ENCODE assay signal across 20 cellular contexts in genomic region chr2:129738799-129739198, GRCh38.
"Had no signal": no experiment of that assay in that cellular context is flagged by ENCODE, and none has a peak within 500 bp of the region (broad histone marks: within the 10 kb centered on the region; RNA-seq: fewer than 3 reads in every experiment).

No MANE protein-coding gene starts in this region.

- H3K4me3 Mint-ChIP-seq: memory B cell; naive thymus-derived CD4-positive, alpha-beta T cell; natural killer cell treated with Interleukin-12 subunit alpha and Interleukin-12 subunit beta and Interleukin-15 and Interleukin-18, amount 100 ng/mL, for 72 hours; stimulated activated memory B cell treated with anti-CD40 and anti-IgM and Interleukin-4, amounts not matched to agents 10 μg/mL and 1 μg/mL and 100 μg/mL, for 72 hours; stimulated activated naive CD8-positive, alpha-beta T cell treated with anti-CD3 and anti-CD28 coated beads, Interleukin-15, amount 100 ng/mL, for 72 hours had no signal

- H3K27me3 Mint-ChIP-seq: stimulated activated naive CD8-positive, alpha-beta T cell treated with anti-CD3 and anti-CD28 coated beads, Interleukin-15, amount 100 ng/mL, for 72 hours had no signal

- ATAC-seq: heart right ventricle; left cardiac atrium; left lobe of liver; left ventricle myocardium superior; mucosa of descending colon; naive thymus-derived CD4-positive, alpha-beta T cell; natural killer cell treated with Interleukin-12 subunit alpha and Interleukin-12 subunit beta and Interleukin-15 and Interleukin-18, amount 100 ng/mL, for 72 hours; right lobe of liver; stimulated activated memory B cell treated with anti-CD40 and anti-IgM and Interleukin-4, amounts not matched to agents 10 μg/mL and 1 μg/mL and 100 μg/mL, for 72 hours; stimulated activated naive CD8-positive, alpha-beta T cell treated with anti-CD3 and anti-CD28 coated beads, Interleukin-15, amount 100 ng/mL, for 72 hours had no signal

- H3K9me3 Mint-ChIP-seq: memory B cell; natural killer cell treated with Interleukin-12 subunit alpha and Interleukin-12 subunit beta and Interleukin-15 and Interleukin-18, amount 100 ng/mL, for 72 hours; stimulated activated memory B cell treated with anti-CD40 and anti-IgM and Interleukin-4, amounts not matched to agents 10 μg/mL and 1 μg/mL and 100 μg/mL, for 72 hours; stimulated activated naive CD8-positive, alpha-beta T cell treated with anti-CD3 and anti-CD28 coated beads, Interleukin-15, amount 100 ng/mL, for 72 hours had no signal

- H3K27ac Mint-ChIP-seq: memory B cell; naive thymus-derived CD4-positive, alpha-beta T cell; natural killer cell treated with Interleukin-12 subunit alpha and Interleukin-12 subunit beta and Interleukin-15 and Interleukin-18, amount 100 ng/mL, for 72 hours; stimulated activated memory B cell treated with anti-CD40 and anti-IgM and Interleukin-4, amounts not matched to agents 10 μg/mL and 1 μg/mL and 100 μg/mL, for 72 hours; stimulated activated naive CD8-positive, alpha-beta T cell treated with anti-CD3 and anti-CD28 coated beads, Interleukin-15, amount 100 ng/mL, for 72 hours had no signal

- H3K4me1 Mint-ChIP-seq: memory B cell; stimulated activated memory B cell treated with anti-CD40 and anti-IgM and Interleukin-4, amounts not matched to agents 10 μg/mL and 1 μg/mL and 100 μg/mL, for 72 hours; stimulated activated naive CD8-positive, alpha-beta T cell treated with anti-CD3 and anti-CD28 coated beads, Interleukin-15, amount 100 ng/mL, for 72 hours had no signal

- DNase-seq: heart right ventricle; kidney glomerular epithelial cell; left cardiac atrium; left ventricle myocardium superior; midbrain; mucosa of descending colon; naive thymus-derived CD4-positive, alpha-beta T cell; nucleus accumbens; right lobe of liver; stimulated activated CD4-positive, alpha-beta T cell treated with anti-CD3 and anti-CD28 coated beads, Interleukin-1b, Interleukin-23, amount 100 ng/mL, for 48 hours; stimulated activated CD4-positive, alpha-beta T cell treated with anti-CD3 and anti-CD28 coated beads, Interleukin-2, amount 100 ng/mL, for 48 hours; stimulated activated CD4-positive, alpha-beta T cell treated with anti-CD3 and anti-CD28 coated beads, Interleukin-4, amount 100 ng/mL, for 4 hours; stimulated activated CD8-positive, alpha-beta memory T cell treated with anti-CD3 and anti-CD28 coated beads, Interleukin-4, amount 100 ng/mL, for 48 hours; stimulated activated naive CD4-positive, alpha-beta T cell treated with Interleukin-2 at 50 U/mL for 16 hours; stimulated activated naive CD8-positive, alpha-beta T cell treated with anti-CD3 and anti-CD28 coated beads, Interleukin-15, amount 100 ng/mL, for 72 hours; substantia nigra had no signal

- H3K36me3 Mint-ChIP-seq: memory B cell; naive thymus-derived CD4-positive, alpha-beta T cell; natural killer cell treated with Interleukin-12 subunit alpha and Interleukin-12 subunit beta and Interleukin-15 and Interleukin-18, amount 100 ng/mL, for 72 hours; stimulated activated memory B cell treated with anti-CD40 and anti-IgM and Interleukin-4, amounts not matched to agents 10 μg/mL and 1 μg/mL and 100 μg/mL, for 72 hours had no signal
